Comparison of ENCODE assay signal across 11 cellular contexts in the genomic region with DNA sequence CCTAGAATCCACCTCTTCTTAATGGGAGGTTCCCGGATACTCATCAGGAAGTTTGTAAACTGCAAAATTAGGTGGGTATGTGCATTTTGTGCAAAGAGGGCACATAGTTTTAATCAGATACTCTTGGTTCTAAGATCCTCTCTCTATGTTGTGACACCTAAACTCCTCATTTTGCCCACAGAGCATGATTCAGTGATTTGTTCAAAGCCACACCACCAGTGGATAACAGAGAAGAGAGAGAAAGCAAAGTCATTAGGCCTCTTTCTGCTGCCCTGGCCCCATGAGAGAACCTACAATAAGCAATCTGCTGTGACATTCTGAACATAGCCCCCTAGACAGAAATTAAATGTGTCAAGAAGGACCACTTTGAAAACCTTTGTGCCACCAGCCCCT.
DNase-seq lines count a peak whose midpoint lies in the region; ATAC-seq and TF ChIP-seq lines count a peak whose summit lies in the region.
"Had no signal": no experiment of that assay in that cellular context is flagged by ENCODE, and none has a peak within 500 bp of the region (broad histone marks: within the 10 kb centered on the region; RNA-seq: fewer than 3 reads in every experiment).

No MANE protein-coding gene starts in this region.

- POLR2A ChIA-PET in activated CD8-positive, alpha-beta T cell treated with anti-CD3 and anti-CD28 coated beads for 36 hours (lab: Charles Lee), result no interaction called here
- POLR2A ChIA-PET in activated CD8-positive, alpha-beta T cell treated with anti-CD3 and anti-CD28 coated beads, Interleukin-2, amount 10 ng/mL, durations not matched to agents 7 days and 5 days (lab: Charles Lee), result no interaction called here

- no peaks in the 10 kb centered on the region for H3K9me3 Mint-ChIP-seq in activated CD8-positive, alpha-beta T cell treated with anti-CD3 and anti-CD28 coated beads for 36 hours
- peaks cover 5% of the 10 kb centered on the region for H3K9me3 Mint-ChIP-seq in activated CD8-positive, alpha-beta T cell treated with anti-CD3 and anti-CD28 coated beads, Interleukin-2, amount 10 ng/mL, durations not matched to agents 7 days and 5 days (ENCODE audit: insufficient read depth)

- no peaks in the 10 kb centered on the region for H3K27me3 Mint-ChIP-seq in activated CD8-positive, alpha-beta T cell treated with anti-CD3 and anti-CD28 coated beads for 36 hours
- H3K27me3 Mint-ChIP-seq in activated CD8-positive, alpha-beta T cell treated with anti-CD3 and anti-CD28 coated beads, Interleukin-2, amount 10 ng/mL, durations not matched to agents 7 days and 5 days (ENCODE audit: low read depth), result no peaks in the 10 kb centered on the region

- TF ChIP-seq CTCF in activated CD8-positive, alpha-beta T cell treated with anti-CD3 and anti-CD28 coated beads for 36 hours (IDR thresholded peaks at IDR 0.05), result no peak
- TF ChIP-seq CTCF in esophagus squamous epithelium (IDR thresholded peaks at IDR 0.05) (no peak), spleen (IDR thresholded peaks at IDR 0.05 in 8 of 11, conservative IDR thresholded peaks at IDR 0.05 in 3 of 11) (peak in 1 of 11 experiments; percentile 1)

- CTCF ChIA-PET in activated CD8-positive, alpha-beta T cell treated with anti-CD3 and anti-CD28 coated beads for 36 hours (lab: Charles Lee), result interaction anchor here (1.2 to 2.4 kb wide), 2 partner anchors 218 to 222 kb away, joined by 3 to 12 read pairs; no protein-coding TSS in a partner anchor
- CTCF ChIA-PET in activated CD8-positive, alpha-beta T cell treated with anti-CD3 and anti-CD28 coated beads, Interleukin-2, amount 10 ng/mL, durations not matched to agents 7 days and 5 days (lab: Charles Lee), result interaction anchor here (0.7 to 1.8 kb wide), 6 partner anchors 14 to 331 kb away, joined by 3 to 6 read pairs (median 4); partner anchors contain the start of gene STIM2

- H3K4me1 ChIP-seq in NT2/D1 (ENCODE audit: insufficient read depth, insufficient read length) (peaks cover 3% of the 10 kb centered on the region), esophagus squamous epithelium (peaks cover 8 to 28% (median 16%) of the 10 kb centered on the region in 3 donors), spleen (peaks cover 11 to 35% (median 22%) of the 10 kb centered on the region in 6 donors)

- H3K4me3 Mint-ChIP-seq in activated CD8-positive, alpha-beta T cell treated with anti-CD3 and anti-CD28 coated beads for 36 hours, result no peak overlapping the region
- H3K4me3 Mint-ChIP-seq in activated CD8-positive, alpha-beta T cell treated with anti-CD3 and anti-CD28 coated beads, Interleukin-2, amount 10 ng/mL, durations not matched to agents 7 days and 5 days, result no peak overlapping the region

- no peak overlapping the region for H3K4me3 ChIP-seq in NT2/D1 (ENCODE audit: insufficient read length, low read depth)
- H3K4me3 ChIP-seq in esophagus squamous epithelium, result peak overlapping the region in 1 of 4 donors; percentile 21
- peak overlapping the region in 1 of 8 donors; percentile 20 for H3K4me3 ChIP-seq in spleen

- peak; percentile 50 for ATAC-seq in activated CD8-positive, alpha-beta T cell treated with anti-CD3 and anti-CD28 coated beads for 36 hours
- ATAC-seq in activated CD8-positive, alpha-beta T cell treated with anti-CD3 and anti-CD28 coated beads, Interleukin-2, amount 10 ng/mL, durations not matched to agents 7 days and 5 days, result no peak
- no peak for ATAC-seq in GM19455 (IDR thresholded peaks at IDR 0.05; ENCODE audit: unreplicated experiment)

- H3K36me3 Mint-ChIP-seq in activated CD8-positive, alpha-beta T cell treated with anti-CD3 and anti-CD28 coated beads for 36 hours (ENCODE audit: low read depth), result no peaks in the 10 kb centered on the region
- no peaks in the 10 kb centered on the region for H3K36me3 Mint-ChIP-seq in activated CD8-positive, alpha-beta T cell treated with anti-CD3 and anti-CD28 coated beads, Interleukin-2, amount 10 ng/mL, durations not matched to agents 7 days and 5 days (ENCODE audit: low read depth)

- in situ Hi-C loops in KBM-7 (cut with MboI; ENCODE audit: low pct_unique_long_range_greater_than_20kb, low sequenced_read_pairs), result no loop called here

- intact Hi-C loops in activated CD8-positive, alpha-beta T cell treated with anti-CD3 and anti-CD28 coated beads for 36 hours (cut with micrococcal nuclease), result loop anchor here (5.0 kb wide), 1 partner anchor 224 kb away; no protein-coding TSS in a partner anchor
- intact Hi-C loops in esophagus squamous epithelium (cut with DNase I) (no loop called here), spleen (cut with DNase I; ENCODE audit: low total_unique reads) (no loop called here)

- H3K27me3 ChIP-seq in NT2/D1 (ENCODE audit: insufficient read depth, insufficient read length) (no peaks in the 10 kb centered on the region), esophagus squamous epithelium (peaks cover 0 to 97% (median 0%) of the 10 kb centered on the region in 4 donors), spleen (replicated peaks in 1 of 7) (no peaks in the 10 kb centered on the region)

- WGBS in esophagus squamous epithelium, 2 donors, result 0 to 45% methylated on average over 1 of the region's 1 CpG
- WGBS in spleen, 5 donors, result 35 to 48% (median 42%) methylated on average over 1 of the region's 1 CpG

- H3K9me3 ChIP-seq in NT2/D1 (ENCODE audit: insufficient read depth, low read length) (no peaks in the 10 kb centered on the region), esophagus squamous epithelium (peaks cover 0 to 5% (median 0%) of the 10 kb centered on the region in 3 donors), spleen (peaks cover 0 to 4% (median 0%) of the 10 kb centered on the region in 8 donors)

- TF ChIP-seq POLR2A in esophagus squamous epithelium (IDR thresholded peaks at IDR 0.05) (no peak), spleen (IDR thresholded peaks at IDR 0.05) (no peak)

- H3K36me3 ChIP-seq in NT2/D1 (ENCODE audit: insufficient read depth, insufficient read length, low read length) (no peaks in the 10 kb centered on the region), esophagus squamous epithelium (no peaks in the 10 kb centered on the region), spleen (no peaks in the 10 kb centered on the region)

- DNase-seq in activated CD8-positive, alpha-beta T cell treated with anti-CD3 and anti-CD28 coated beads for 36 hours, result no peak
- no peak for DNase-seq in activated CD8-positive, alpha-beta T cell treated with anti-CD3 and anti-CD28 coated beads, Interleukin-2, amount 10 ng/mL, durations not matched to agents 7 days and 5 days
- DNase-seq in NT2/D1 (ENCODE audit: low read depth, low spot score) (no peak), esophagus squamous epithelium (lab: John Stamatoyannopoulos, UW) (no peak), spleen (no peak), A172 (ENCODE audit: low spot score) (no peak), KBM-7 (no peak)
- DNase-seq: cerebellar nuclear complex, substantia nigra had no signal

- H3K9ac ChIP-seq in NT2/D1 (ENCODE audit: insufficient read length, low read depth), result peak overlapping the region; percentile 22
- H3K9ac ChIP-seq: KMS-11 had no signal

- no peak overlapping the region for H3K27ac Mint-ChIP-seq in activated CD8-positive, alpha-beta T cell treated with anti-CD3 and anti-CD28 coated beads for 36 hours
- H3K27ac Mint-ChIP-seq in activated CD8-positive, alpha-beta T cell treated with anti-CD3 and anti-CD28 coated beads, Interleukin-2, amount 10 ng/mL, durations not matched to agents 7 days and 5 days, result no peak overlapping the region

- peaks cover 16% of the 10 kb centered on the region for H3K4me1 Mint-ChIP-seq in activated CD8-positive, alpha-beta T cell treated with anti-CD3 and anti-CD28 coated beads for 36 hours (ENCODE audit: low read depth)
- peaks cover 10% of the 10 kb centered on the region for H3K4me1 Mint-ChIP-seq in activated CD8-positive, alpha-beta T cell treated with anti-CD3 and anti-CD28 coated beads, Interleukin-2, amount 10 ng/mL, durations not matched to agents 7 days and 5 days (ENCODE audit: low read depth)

- H3K27ac ChIP-seq in esophagus squamous epithelium (peak overlapping the region in 3 of 4 donors; percentile 39 to 48 (median 45)), spleen (peak overlapping the region in 6 of 8 donors; percentile 33 to 62 (median 52))
- H3K27ac ChIP-seq: KMS-11 had no signal
